In genomic region chr9:125746017-125746773, GRCh38 we compare ENCODE assay signal across 1 cellular context.
TF ChIP-seq lines count a peak whose summit lies in the region.

No MANE protein-coding gene starts in this region.

TF ChIP-seq in H1, 55 proteins besides CTCF, POLR2A, EP300 and RAD21:
- TF ChIP-seq BRCA1 (IDR thresholded peaks at IDR 0.05; ENCODE audit: low read depth, low read length) (no peak), TCF12 (IDR thresholded peaks at IDR 0.05; ENCODE audit: low read depth, low read length) (no peak), TEAD4 (IDR thresholded peaks at IDR 0.05; ENCODE audit: low read depth, low read length) (peak; percentile 9; the same call in 1 of the 2 replicates), GTF2F1 (IDR thresholded peaks at IDR 0.05; ENCODE audit: borderline replicate concordance, low read depth, low read length) (peak; percentile 33; the same call in 1 of the 2 replicates), SP4 (IDR thresholded peaks at IDR 0.05; ENCODE audit: low read length) (peak; percentile 84; the same call in 1 of the 2 replicates), YY1 (IDR thresholded peaks at IDR 0.05; ENCODE audit: low read depth, low read length) (0 out of 2 replicates have a peak, but pooled peaks have one; percentile 40), CBX8 (IDR thresholded peaks at IDR 0.05; ENCODE audit: borderline replicate concordance, low read depth, low read length) (no peak), SP1 (IDR thresholded peaks at IDR 0.05; ENCODE audit: low read depth, low read length) (peak; percentile 86), CHD7 (IDR thresholded peaks at IDR 0.05; ENCODE audit: insufficient replicate concordance, low read length) (no peak), HDAC6 (IDR thresholded peaks at IDR 0.05; ENCODE audit: low read depth, low read length) (no peak), GABPA (IDR thresholded peaks at IDR 0.05; ENCODE audit: borderline replicate concordance, insufficient read depth, low read length) (no peak), SIN3A (conservative IDR thresholded peaks at IDR 0.05 in 1 of 2, IDR thresholded peaks at IDR 0.05 in 1 of 2; ENCODE audit: low read depth in 1 of 2, low read length in 2 of 2) (peak; percentile 55 to 87; a peak in 2 of 4 replicates), JUND (IDR thresholded peaks at IDR 0.05; ENCODE audit: low read length) (no peak), CHD2 (IDR thresholded peaks at IDR 0.05; ENCODE audit: low read length) (no peak), EGR1 (IDR thresholded peaks at IDR 0.05; ENCODE audit: borderline replicate concordance, low read depth, low read length) (no peak), BCL11A (IDR thresholded peaks at IDR 0.05; ENCODE audit: low read depth in 2 of 2, low read length in 2 of 2) (no peak), EZH2 (IDR thresholded peaks at IDR 0.05; ENCODE audit: low read depth, low read length, severe bottlenecking) (no peak), POLR2AphosphoS5 (IDR thresholded peaks at IDR 0.05; ENCODE audit: low read depth, low read length) (peak; percentile 39; the same call in 1 of the 2 replicates), HDAC2 (IDR thresholded peaks at IDR 0.05; ENCODE audit: borderline replicate concordance in 1 of 2, low read depth in 2 of 2, low read length in 2 of 2) (peak in 1 of 2 experiments; percentile 94; a peak in 2 of 4 replicates), NRF1 (IDR thresholded peaks at IDR 0.05; ENCODE audit: low read depth, low read length) (no peak), SIX5 (IDR thresholded peaks at IDR 0.05; ENCODE audit: low read depth, low read length) (no peak), TBP (IDR thresholded peaks at IDR 0.05; ENCODE audit: low read depth, low read length) (peak; percentile 27; the same call in 1 of the 2 replicates), RBBP5 (IDR thresholded peaks at IDR 0.05; ENCODE audit: borderline replicate concordance, low read depth, low read length) (no peak; the same call in 1 of the 2 replicates), SRF (IDR thresholded peaks at IDR 0.05; ENCODE audit: low read depth, low read length) (no peak), ZNF274 (IDR thresholded peaks at IDR 0.05; ENCODE audit: borderline replicate concordance, extremely low read depth, low read length) (no peak), KDM1A (IDR thresholded peaks at IDR 0.05; ENCODE audit: borderline replicate concordance, low read length) (peak; percentile 81), USF2 (IDR thresholded peaks at IDR 0.05; ENCODE audit: low read length) (no peak), BACH1 (IDR thresholded peaks at IDR 0.05; ENCODE audit: low read length) (no peak), TAF1 (IDR thresholded peaks at IDR 0.05; ENCODE audit: low read depth, low read length) (peak; percentile 55; the same call in 1 of the 2 replicates), E2F6 (IDR thresholded peaks at IDR 0.05) (peak; percentile 100), SP2 (IDR thresholded peaks at IDR 0.05; ENCODE audit: low read length) (peak; percentile 32; the same call in 1 of the 2 replicates), JUN (IDR thresholded peaks at IDR 0.05; ENCODE audit: low read depth, low read length) (no peak), SAP30 (IDR thresholded peaks at IDR 0.05; ENCODE audit: insufficient read depth, insufficient replicate concordance, low read length) (no peak), CTBP2 (IDR thresholded peaks at IDR 0.05; ENCODE audit: borderline replicate concordance, insufficient read depth, insufficient read length, low read length) (no peak), RFX5 (IDR thresholded peaks at IDR 0.05; ENCODE audit: borderline replicate concordance, low read depth, low read length) (no peak), PHF8 (conservative IDR thresholded peaks at IDR 0.05; ENCODE audit: low read depth, low read length) (peak; percentile 61; the same call in 1 of the 2 replicates), RNF2 (IDR thresholded peaks at IDR 0.05; ENCODE audit: borderline replicate concordance, low read depth, low read length, missing control alignments, poor library complexity, severe bottlenecking) (peak; percentile 79), CREB1 (IDR thresholded peaks at IDR 0.05) (no peak), CHD1 (IDR thresholded peaks at IDR 0.05; ENCODE audit: low read depth, low read length) (no peak), CBX5 (IDR thresholded peaks at IDR 0.05; ENCODE audit: low read depth, low read length) (no peak), POU5F1 (IDR thresholded peaks at IDR 0.05; ENCODE audit: low read depth, low read length) (no peak), CEBPB (IDR thresholded peaks at IDR 0.05; ENCODE audit: low read depth, low read length) (no peak), SIRT6 (IDR thresholded peaks at IDR 0.05; ENCODE audit: low read length) (no peak), KDM5A (IDR thresholded peaks at IDR 0.05; ENCODE audit: low read length) (no peak), KDM4A (IDR thresholded peaks at IDR 0.05; ENCODE audit: low read depth, low read length, severe bottlenecking) (peak; percentile 99), MAFK (IDR thresholded peaks at IDR 0.05; ENCODE audit: low read depth, low read length) (no peak), SUZ12 (IDR thresholded peaks at IDR 0.05; ENCODE audit: low read length) (no peak), FOSL1 (IDR thresholded peaks at IDR 0.05; ENCODE audit: insufficient read depth, low read depth, low read length) (no peak), TAF7 (optimal IDR thresholded peaks at IDR 0.05; ENCODE audit: borderline replicate concordance, low read depth, low read length) (no peak), NANOG (IDR thresholded peaks at IDR 0.05; ENCODE audit: insufficient read depth, low read depth, low read length, poor library complexity, severe bottlenecking) (peak; percentile 9), RXRA (IDR thresholded peaks at IDR 0.05; ENCODE audit: insufficient read depth, low read depth, low read length) (no peak), ASH2L (IDR thresholded peaks at IDR 0.05; ENCODE audit: low read length) (peak; percentile 91)
- TF ChIP-seq, protein P1, sequence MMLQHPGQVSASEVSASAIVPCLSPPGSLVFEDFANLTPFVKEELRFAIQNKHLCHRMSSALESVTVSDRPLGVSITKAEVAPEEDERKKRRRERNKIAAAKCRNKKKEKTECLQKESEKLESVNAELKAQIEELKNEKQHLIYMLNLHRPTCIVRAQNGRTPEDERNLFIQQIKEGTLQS (IDR thresholded peaks at IDR 0.05; ENCODE audit: insufficient read depth, low read depth, low read length) = no peak
- TF ChIP-seq, protein P2, sequence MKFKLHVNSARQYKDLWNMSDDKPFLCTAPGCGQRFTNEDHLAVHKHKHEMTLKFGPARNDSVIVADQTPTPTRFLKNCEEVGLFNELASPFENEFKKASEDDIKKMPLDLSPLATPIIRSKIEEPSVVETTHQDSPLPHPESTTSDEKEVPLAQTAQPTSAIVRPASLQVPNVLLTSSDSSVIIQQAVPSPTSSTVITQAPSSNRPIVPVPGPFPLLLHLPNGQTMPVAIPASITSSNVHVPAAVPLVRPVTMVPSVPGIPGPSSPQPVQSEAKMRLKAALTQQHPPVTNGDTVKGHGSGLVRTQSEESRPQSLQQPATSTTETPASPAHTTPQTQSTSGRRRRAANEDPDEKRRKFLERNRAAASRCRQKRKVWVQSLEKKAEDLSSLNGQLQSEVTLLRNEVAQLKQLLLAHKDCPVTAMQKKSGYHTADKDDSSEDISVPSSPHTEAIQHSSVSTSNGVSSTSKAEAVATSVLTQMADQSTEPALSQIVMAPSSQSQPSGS (IDR thresholded peaks at IDR 0.05; ENCODE audit: low read length) = peak; percentile 51; the same call in 1 of the 2 replicates
- TF ChIP-seq, protein P3, sequence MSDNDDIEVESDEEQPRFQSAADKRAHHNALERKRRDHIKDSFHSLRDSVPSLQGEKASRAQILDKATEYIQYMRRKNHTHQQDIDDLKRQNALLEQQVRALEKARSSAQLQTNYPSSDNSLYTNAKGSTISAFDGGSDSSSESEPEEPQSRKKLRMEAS (IDR thresholded peaks at IDR 0.05) = peak; percentile 100
